9 cellular contexts compared by ENCODE assay signal in the genomic region with DNA sequence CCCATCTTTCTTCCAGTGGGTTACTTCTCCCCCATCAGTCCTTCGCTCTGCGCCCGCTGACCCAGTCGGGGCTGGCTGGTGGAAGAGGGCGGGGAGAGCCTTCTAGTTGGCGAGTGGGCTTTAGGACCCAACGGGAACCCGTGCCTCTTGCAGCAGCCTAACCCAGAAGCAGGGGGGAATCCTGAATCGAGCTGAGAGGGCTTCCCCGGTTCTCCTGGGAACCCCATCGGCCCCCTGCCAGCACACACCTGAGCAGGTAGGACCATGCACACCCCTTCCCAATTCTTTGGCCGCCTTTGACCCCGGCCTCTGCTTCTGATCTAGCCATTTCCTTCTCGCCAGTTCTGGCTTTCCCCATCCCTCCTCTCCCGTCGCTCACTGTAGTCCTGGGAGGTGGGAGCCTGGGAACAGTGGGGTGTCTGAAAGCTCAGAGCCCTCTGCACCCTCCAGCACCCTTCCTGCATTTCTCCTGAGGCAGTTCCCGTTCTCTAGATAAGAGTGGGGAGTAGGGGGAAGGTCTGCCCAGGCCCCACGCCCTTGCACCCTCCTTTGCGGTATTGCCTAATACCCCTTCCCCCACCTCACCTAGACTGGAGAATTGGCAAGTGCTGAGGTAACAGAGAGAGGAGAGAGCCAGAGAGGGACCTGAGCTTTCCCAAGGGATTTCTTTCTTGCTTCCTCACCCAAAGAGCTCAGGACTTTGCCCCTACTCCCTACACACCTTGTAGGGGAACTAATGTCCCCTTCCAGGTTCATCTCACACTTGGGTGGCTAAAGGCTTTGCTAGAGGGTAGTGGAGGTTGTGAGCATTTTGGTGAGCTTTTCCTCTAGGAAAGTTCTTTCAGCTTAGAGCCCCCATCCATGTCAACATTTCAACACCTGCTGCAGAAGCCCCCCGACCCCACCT. TPM values are rescaled to one million over a fixed set of nuclear protein-coding genes. Genes with fewer than 3 reads are reported as not detected.
DNase-seq lines count a peak whose midpoint lies in the region; ATAC-seq and TF ChIP-seq lines count a peak whose summit lies in the region.
"Had no signal": no experiment of that assay in that cellular context is flagged by ENCODE, and none has a peak within 500 bp of the region (broad histone marks: within the 10 kb centered on the region; RNA-seq: fewer than 3 reads in every experiment).

Gene RARA, plus strand, starts transcription at position 150 of the 907 bp plus-strand sequence. CDS start 22,039 bp downstream, outside the sequence.

- H3K36me3 ChIP-seq in gastrocnemius medialis: no peaks in the 10 kb centered on the region

- intact Hi-C loops in gastrocnemius medialis (cut with DNase I; ENCODE audit: low total_unique reads): loop anchor here (1.0 kb wide), 1 partner anchor 35 kb away; no protein-coding TSS in a partner anchor

- no peaks in the 10 kb centered on the region for H3K9me3 ChIP-seq in iPS-18c (ENCODE audit: control insufficient read depth, insufficient read depth, low read length)
- no peaks in the 10 kb centered on the region for H3K9me3 ChIP-seq in gastrocnemius medialis

- ATAC-seq in gastrocnemius medialis (no peak), GM21360 (IDR thresholded peaks at IDR 0.05; ENCODE audit: unreplicated experiment) (no peak)

- TF ChIP-seq POLR2A in gastrocnemius medialis (IDR thresholded peaks at IDR 0.05): no peak

- H3K4me3 ChIP-seq in GM12875 (ENCODE audit: low read depth, low read length) (peak within 1 kb of the TSS; percentile 47), astrocyte of the spinal cord (ENCODE audit: low read depth, low read length) (peak within 1 kb of the TSS; percentile 48), iPS-18c (ENCODE audit: insufficient read depth, low read depth, low read length) (peak within 1 kb of the TSS; percentile 72), gastrocnemius medialis (peak within 1 kb of the TSS; percentile 27 to 45 (median 36))

- peak; percentile 74 for DNase-seq in NCI-H2171 treated with DMSO at 0.1 percent for 48 hours (lab: John Stamatoyannopoulos, UW)
- no peak for DNase-seq in astrocyte of the spinal cord (ENCODE audit: low read depth, low spot score)
- DNase-seq in gastrocnemius medialis: peak in 1 of 2 donors; percentile 51
- DNase-seq in glomerular visceral epithelial cell (ENCODE audit: extremely low spot score): no peak
- no peak for DNase-seq in stimulated activated CD4-positive, alpha-beta T cell treated with anti-CD3 and anti-CD28 coated beads, Interleukin-12 subunit alpha, Interleukin-12 subunit beta, amount 100 ng/mL, for 4 hours

- peaks cover 72 to 81% of the 10 kb centered on the region in 2 donors for H3K4me1 ChIP-seq in gastrocnemius medialis

- no peaks in the 10 kb centered on the region for H3K27me3 ChIP-seq in gastrocnemius medialis

- peak within 1 kb of the TSS; percentile 95 to 100 (median 98) for H3K27ac ChIP-seq in gastrocnemius medialis
- H3K27ac ChIP-seq: VCaP had no signal

- TF ChIP-seq CTCF in GM12875 (IDR thresholded peaks at IDR 0.05; ENCODE audit: borderline replicate concordance, insufficient read depth, low read depth, low read length) (no peak), astrocyte of the spinal cord (IDR thresholded peaks at IDR 0.05; ENCODE audit: low read depth, low read length) (no peak), gastrocnemius medialis (IDR thresholded peaks at IDR 0.05 in 4 of 5, conservative IDR thresholded peaks at IDR 0.05 in 1 of 5) (no peak)

- in situ Hi-C loops in astrocyte of the spinal cord (cut with HindIII; ENCODE audit: low sequenced_read_pairs): loop anchor here (10.0 kb wide), 1 partner anchor 56 kb away; the partner anchor contains the start of gene GJD3
- in situ Hi-C loops in gastrocnemius medialis (cut with MboI; ENCODE audit: low sequenced_read_pairs in 4 of 4): loop anchor here in 1 of 4 donors (10.0 kb wide), 1 partner anchor 106 kb away; the partner anchor contains the start of gene TOP2A

RNA-seq across cellular contexts. Expression of gene RARA, which starts in this region (rescaled TPM):
- 10 to 100 TPM; 20.3 to 67.0 (median 48.4) TPM for total RNA-seq in gastrocnemius medialis
